ENCODE assay signal across 8 cellular contexts in the genomic region with DNA sequence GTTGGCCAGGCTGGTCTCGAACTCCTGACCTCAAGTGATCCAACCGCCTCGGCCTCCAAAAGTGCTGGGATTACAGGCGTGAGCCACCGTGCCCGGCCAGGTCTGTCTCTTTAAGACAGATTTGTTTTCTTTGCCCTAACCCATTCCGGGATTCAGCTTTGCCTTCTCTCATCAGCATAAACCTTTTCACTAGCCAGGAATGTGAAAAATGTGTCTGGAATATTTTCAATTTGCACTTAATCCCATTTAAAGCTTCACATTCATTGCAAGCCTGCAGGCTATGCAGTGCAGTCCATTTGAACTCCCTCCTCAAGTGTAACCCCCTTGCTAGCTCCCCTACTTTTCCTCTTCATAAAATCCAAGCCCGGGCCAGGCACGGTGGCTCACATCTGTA. TPM values are rescaled to one million over a fixed set of nuclear protein-coding genes. Genes with fewer than 3 reads are reported as not detected.
A peak's percentile ranks its signal among the peaks of the same experiment; 100 is the strongest.
DNase-seq lines count a peak whose midpoint lies in the region; ATAC-seq and TF ChIP-seq lines count a peak whose summit lies in the region.

No MANE protein-coding gene starts in this region.

- no peaks in the 10 kb centered on the region for H3K79me2 ChIP-seq in fibroblast of lung (ENCODE audit: control insufficient read depth, insufficient read depth, low read length)

- H2AFZ ChIP-seq in fibroblast of lung (ENCODE audit: low read length), result peak overlapping the region; percentile 11

- H3K27me3 Mint-ChIP-seq in activated CD4-positive, alpha-beta T cell treated with anti-CD3 and anti-CD28 coated beads, Interleukin-2, amount 10 ng/mL, durations not matched to agents 24 days and 14 days, result peaks cover 8% of the 10 kb centered on the region

- no peaks in the 10 kb centered on the region for H3K4me1 ChIP-seq in fibroblast of lung (ENCODE audit: control insufficient read depth, extremely low read depth, insufficient read depth, low read length)

- no peaks in the 10 kb centered on the region for H3K9me3 ChIP-seq in fibroblast of lung (ENCODE audit: control insufficient read depth, insufficient read depth, low read depth, low read length)

- H3K4me1 Mint-ChIP-seq in activated CD4-positive, alpha-beta T cell treated with anti-CD3 and anti-CD28 coated beads, Interleukin-2, amount 10 ng/mL, durations not matched to agents 24 days and 14 days, result peaks cover 18% of the 10 kb centered on the region
- H3K4me1 Mint-ChIP-seq in stimulated activated effector memory CD8-positive, alpha-beta T cell treated with anti-CD3 and anti-CD28 coated beads, Interleukin-12 subunit alpha, Interleukin-12 subunit beta, amount 100 ng/mL, for 72 hours, result peaks cover 22% of the 10 kb centered on the region

- POLR2A ChIA-PET in RWPE1 (lab: Yijun Ruan, JAX; ENCODE audit: low non-redundant PET), result interaction anchor here (1.0 kb wide), 1 partner anchor 64 kb away, joined by 3 read pairs; a partner anchor contains a TSS

- no peaks in the 10 kb centered on the region for H3K36me3 ChIP-seq in fibroblast of lung (ENCODE audit: control insufficient read depth, insufficient read depth, low read length)

- peak overlapping the region; percentile 88 for H3K27ac Mint-ChIP-seq in activated CD4-positive, alpha-beta T cell treated with anti-CD3 and anti-CD28 coated beads, Interleukin-2, amount 10 ng/mL, durations not matched to agents 24 days and 14 days
- peak overlapping the region; percentile 88 for H3K27ac Mint-ChIP-seq in stimulated activated effector memory CD8-positive, alpha-beta T cell treated with anti-CD3 and anti-CD28 coated beads, Interleukin-12 subunit alpha, Interleukin-12 subunit beta, amount 100 ng/mL, for 72 hours

- H4K20me1 ChIP-seq in fibroblast of lung (ENCODE audit: control insufficient read depth, extremely low read depth, insufficient read depth, low read length), result no peaks in the 10 kb centered on the region

- H3K9ac ChIP-seq in fibroblast of lung (ENCODE audit: insufficient read depth, low read length), result no peak overlapping the region

- H3K4me3 Mint-ChIP-seq in activated CD4-positive, alpha-beta T cell treated with anti-CD3 and anti-CD28 coated beads, Interleukin-2, amount 10 ng/mL, durations not matched to agents 24 days and 14 days, result peak overlapping the region; percentile 98
- H3K4me3 Mint-ChIP-seq in stimulated activated effector memory CD8-positive, alpha-beta T cell treated with anti-CD3 and anti-CD28 coated beads, Interleukin-12 subunit alpha, Interleukin-12 subunit beta, amount 100 ng/mL, for 72 hours, result peak overlapping the region; percentile 94

- H3K27me3 ChIP-seq in fibroblast of lung (ENCODE audit: control insufficient read depth, insufficient read depth, low read length), result no peaks in the 10 kb centered on the region

- H3K36me3 Mint-ChIP-seq in activated CD4-positive, alpha-beta T cell treated with anti-CD3 and anti-CD28 coated beads, Interleukin-2, amount 10 ng/mL, durations not matched to agents 24 days and 14 days (ENCODE audit: low read depth), result peaks cover 4% of the 10 kb centered on the region
- H3K36me3 Mint-ChIP-seq in stimulated activated effector memory CD8-positive, alpha-beta T cell treated with anti-CD3 and anti-CD28 coated beads, Interleukin-12 subunit alpha, Interleukin-12 subunit beta, amount 100 ng/mL, for 72 hours, result peaks cover 7% of the 10 kb centered on the region

- H3K4me2 ChIP-seq in fibroblast of lung (ENCODE audit: extremely low read depth, insufficient read depth, low read length), result peak overlapping the region; percentile 25

- no peak for DNase-seq in activated CD4-positive, alpha-beta T cell treated with anti-CD3 and anti-CD28 coated beads, Interleukin-2, amount 10 ng/mL, durations not matched to agents 24 days and 14 days
- no peak for DNase-seq in activated CD4-positive, alpha-beta T cell treated with anti-CD3 and anti-CD28 coated beads for 4 hours
- DNase-seq in RWPE1 (ENCODE audit: low spot score), result no peak
- DNase-seq in fibroblast of lung (ENCODE audit: low read depth in 2 of 2), result peak in 1 of 2 donors; percentile 74
- no peak for DNase-seq in stimulated activated effector memory CD8-positive, alpha-beta T cell treated with anti-CD3 and anti-CD28 coated beads, Interleukin-12 subunit alpha, Interleukin-12 subunit beta, amount 100 ng/mL, for 72 hours (ENCODE audit: low spot score in 2 of 2)
- DNase-seq in NCI-H524 treated with DMSO at 0.1 percent for 48 hours (lab: John Stamatoyannopoulos, UW), result no peak
- DNase-seq in NCI-H2081 (lab: John Stamatoyannopoulos, UW), result no peak

- no peak for TF ChIP-seq CTCF in RWPE1 (conservative IDR thresholded peaks at IDR 0.05; ENCODE audit: low read depth)
- TF ChIP-seq CTCF in fibroblast of lung (conservative IDR thresholded peaks at IDR 0.05 in 1 of 2, IDR thresholded peaks at IDR 0.05 in 1 of 2; ENCODE audit: low read depth in 1 of 2, low read length in 2 of 2), result no peak

- H3K4me3 ChIP-seq in fibroblast of lung (replicated peaks in 1 of 4; ENCODE audit: control extremely low read depth in 1 of 4, insufficient read depth in 1 of 4, low read depth in 3 of 4, low read length in 4 of 4), result no peak overlapping the region

- no peaks in the 10 kb centered on the region for H3K9me3 Mint-ChIP-seq in activated CD4-positive, alpha-beta T cell treated with anti-CD3 and anti-CD28 coated beads, Interleukin-2, amount 10 ng/mL, durations not matched to agents 24 days and 14 days
- no peaks in the 10 kb centered on the region for H3K9me3 Mint-ChIP-seq in stimulated activated effector memory CD8-positive, alpha-beta T cell treated with anti-CD3 and anti-CD28 coated beads, Interleukin-12 subunit alpha, Interleukin-12 subunit beta, amount 100 ng/mL, for 72 hours

- intact Hi-C loops in activated CD4-positive, alpha-beta T cell treated with anti-CD3 and anti-CD28 coated beads, Interleukin-2, amount 10 ng/mL, durations not matched to agents 24 days and 14 days (cut with micrococcal nuclease), result loop anchor here (2.0 kb wide), 1 partner anchor 207 kb away; a partner anchor contains a TSS

- peak overlapping the region; percentile 77 for H3K27ac ChIP-seq in RWPE1
- H3K27ac ChIP-seq in fibroblast of lung (ENCODE audit: insufficient read depth, low read length), result no peak overlapping the region

- no peak for ATAC-seq in stimulated activated effector memory CD8-positive, alpha-beta T cell treated with anti-CD3 and anti-CD28 coated beads, Interleukin-12 subunit alpha, Interleukin-12 subunit beta, amount 100 ng/mL, for 72 hours
- ATAC-seq in HG02973 (IDR thresholded peaks at IDR 0.05; ENCODE audit: unreplicated experiment), result no peak

- CTCF ChIA-PET in RWPE1 (lab: Yijun Ruan, JAX), result no interaction called here

RNA-seq across cellular contexts. Expression of a gene that starts 0.9 kb away (rescaled TPM):
- 53.6 and 56.7 TPM in 2 replicates for total RNA-seq in activated CD4-positive, alpha-beta T cell treated with anti-CD3 and anti-CD28 coated beads, Interleukin-2, amount 10 ng/mL, durations not matched to agents 24 days and 14 days
- total RNA-seq in fibroblast of lung, result 7.7 and 27.1 TPM in 2 replicates
- polyA plus RNA-seq in fibroblast of lung, result 4.1 and 6.9 TPM in 2 replicates
- 16.4 and 34.2 TPM in 2 replicates for polyA plus RNA-seq in fibroblast of lung (2012)
- 1.9 and 2.9 TPM in 2 replicates for polyA minus RNA-seq in fibroblast of lung (ENCODE audit: low replicate concordance)

RNA-seq across cellular contexts. Expression of a gene that starts 29.7 kb away (rescaled TPM):
- 0.21 and 0.47 TPM in 2 replicates for total RNA-seq in activated CD4-positive, alpha-beta T cell treated with anti-CD3 and anti-CD28 coated beads, Interleukin-2, amount 10 ng/mL, durations not matched to agents 24 days and 14 days
- total RNA-seq in fibroblast of lung, result 0.26 and 0.33 TPM in 2 replicates
- polyA plus RNA-seq in fibroblast of lung, result 0.22 and 0.34 TPM in 2 replicates
- polyA plus RNA-seq in fibroblast of lung (2012), result 0.84 and 0.88 TPM in 2 replicates
- polyA minus RNA-seq in fibroblast of lung (ENCODE audit: low replicate concordance), result 0.44 and 0.71 TPM in 2 replicates
